8 cellular contexts compared by ENCODE assay signal in the genomic region with DNA sequence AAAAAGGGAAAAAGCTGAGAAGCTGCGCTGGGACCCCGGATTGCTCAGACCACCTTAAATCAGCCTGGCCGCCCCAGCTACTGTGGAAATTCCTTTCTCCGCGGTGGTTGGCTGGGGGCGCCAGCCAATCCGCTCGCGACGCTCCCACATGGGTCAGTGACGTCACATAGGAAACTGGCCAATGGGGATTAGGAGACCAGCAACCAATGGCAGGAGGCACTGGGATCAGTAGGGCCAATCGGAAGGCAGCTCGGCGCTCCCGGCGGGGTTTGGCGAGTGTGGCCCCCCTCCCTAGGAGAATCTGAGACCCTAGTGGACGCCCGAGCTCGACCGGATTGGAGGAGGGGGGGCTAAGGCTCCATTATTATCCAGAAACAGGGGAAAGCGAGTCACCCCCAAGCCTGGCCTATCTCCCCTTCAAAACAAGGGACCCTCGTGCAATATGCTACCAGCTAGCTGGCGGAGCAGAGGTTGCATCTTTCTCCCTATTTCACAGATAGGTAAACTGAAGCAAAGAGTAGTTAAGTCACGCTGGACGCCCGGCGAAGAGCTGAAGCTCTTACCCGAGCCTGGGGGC.
A peak's percentile ranks its signal among the peaks of the same experiment; 100 is the strongest.
DNase-seq lines count a peak whose midpoint lies in the region; ATAC-seq lines count a peak whose summit lies in the region.

No MANE protein-coding gene starts in this region.

- peak overlapping the region; percentile 98 for H3K27ac Mint-ChIP-seq in activated naive CD4-positive, alpha-beta T cell treated with anti-CD3 and anti-CD28 coated beads, Interleukin-2, amount 50 U/mL, for 24 hours

- H3K27me3 Mint-ChIP-seq in activated naive CD4-positive, alpha-beta T cell treated with anti-CD3 and anti-CD28 coated beads, Interleukin-2, amount 50 U/mL, for 24 hours: no peaks in the 10 kb centered on the region

- H3K9me3 ChIP-seq in SK-N-MC (ENCODE audit: low read depth, low read length): no peaks in the 10 kb centered on the region

- no peaks in the 10 kb centered on the region for H3K36me3 Mint-ChIP-seq in activated naive CD4-positive, alpha-beta T cell treated with anti-CD3 and anti-CD28 coated beads, Interleukin-2, amount 50 U/mL, for 24 hours

- H3K9ac ChIP-seq in SK-N-MC (ENCODE audit: insufficient read length): peak overlapping the region; percentile 83

- H3K27ac ChIP-seq in SK-N-MC: peak overlapping the region; percentile 92

- H3K4me3 ChIP-seq in SK-N-MC: peak overlapping the region; percentile 92

- peaks cover 32% of the 10 kb centered on the region for H3K4me1 Mint-ChIP-seq in activated naive CD4-positive, alpha-beta T cell treated with anti-CD3 and anti-CD28 coated beads, Interleukin-2, amount 50 U/mL, for 24 hours

- peak; percentile 86 for ATAC-seq in HG02571 (IDR thresholded peaks at IDR 0.05; ENCODE audit: unreplicated experiment)

- H3K36me3 ChIP-seq in SK-N-MC (ENCODE audit: insufficient read depth, low read length): no peaks in the 10 kb centered on the region

- H3K4me3 Mint-ChIP-seq in activated naive CD4-positive, alpha-beta T cell treated with anti-CD3 and anti-CD28 coated beads, Interleukin-2, amount 50 U/mL, for 24 hours: peak overlapping the region; percentile 92

- DNase-seq in GM04503 (ENCODE audit: low read depth): peak; percentile 89
- peak; percentile 96 for DNase-seq in NCI-H1048 (lab: John Stamatoyannopoulos, UW)
- DNase-seq in SK-N-MC (ENCODE audit: low read depth, low spot score): peak; percentile 98
- peak; percentile 98 for DNase-seq in globus pallidus (ENCODE audit: low spot score)
- peak; percentile 99 for DNase-seq in non-pigmented ciliary epithelial cell (ENCODE audit: low read depth)
- DNase-seq in superior temporal gyrus (ENCODE audit: extremely low spot score): peak; percentile 100

- H3K9me3 Mint-ChIP-seq in activated naive CD4-positive, alpha-beta T cell treated with anti-CD3 and anti-CD28 coated beads, Interleukin-2, amount 50 U/mL, for 24 hours: no peaks in the 10 kb centered on the region

Comparison
In these comparisons a context has a peak if more than half of its experiments do, and no peak if none do; other contexts are left out.
1. Peak in every context shown above with its lines: DNase-seq, ATAC-seq, H3K4me3 ChIP-seq and H3K27ac ChIP-seq.